ENCODE assay signal across 14 cellular contexts in genomic region chr9:126754436-126755324, GRCh38.
"Had no signal": no experiment of that assay in that cellular context is flagged by ENCODE, and none has a peak within 500 bp of the region (broad histone marks: within the 10 kb centered on the region; RNA-seq: fewer than 3 reads in every experiment).

No MANE protein-coding gene starts in this region.

- H2AFZ ChIP-seq: neural progenitor cell had no signal

- H3K4me1 ChIP-seq: ascending aorta, gastrocnemius medialis, neural progenitor cell, pancreas, sigmoid colon, spleen had no signal

- DNase-seq: activated CD4-positive, alpha-beta T cell treated with anti-CD3 and anti-CD28 coated beads for 1 hour; activated gamma-delta T cell; cortex of kidney; gastrocnemius medialis; head of caudate nucleus; pancreas; sigmoid colon; spleen; stimulated activated CD4-positive, alpha-beta T cell treated with anti-CD3 and anti-CD28 coated beads, Interleukin-4, amount 100 ng/mL, for 4 hours had no signal

- ATAC-seq: gastrocnemius medialis; naive thymus-derived CD4-positive, alpha-beta T cell; pancreas; stimulated activated memory B cell treated with anti-CD40 and anti-IgM and Interleukin-4, amounts not matched to agents 10 μg/mL and 1 μg/mL and 100 μg/mL, for 72 hours had no signal

- H3K4me3 ChIP-seq: ascending aorta, gastrocnemius medialis, neural progenitor cell, pancreas, sigmoid colon, spleen, thoracic aorta had no signal

- H3K4me2 ChIP-seq: neural progenitor cell had no signal

- H3K36me3 ChIP-seq: ascending aorta, gastrocnemius medialis, neural progenitor cell, pancreas, sigmoid colon, spleen, thoracic aorta had no signal

- H3K9ac ChIP-seq: neural progenitor cell had no signal

- H3K27me3 ChIP-seq: ascending aorta, pancreas had no signal

- H3K27ac ChIP-seq: ascending aorta, gastrocnemius medialis, neural progenitor cell, pancreas, sigmoid colon, spleen, thoracic aorta had no signal

- H3K9me3 ChIP-seq: ascending aorta, gastrocnemius medialis, pancreas, sigmoid colon, spleen, thoracic aorta had no signal
